1 cellular context compared by ENCODE assay signal in the genomic region with DNA sequence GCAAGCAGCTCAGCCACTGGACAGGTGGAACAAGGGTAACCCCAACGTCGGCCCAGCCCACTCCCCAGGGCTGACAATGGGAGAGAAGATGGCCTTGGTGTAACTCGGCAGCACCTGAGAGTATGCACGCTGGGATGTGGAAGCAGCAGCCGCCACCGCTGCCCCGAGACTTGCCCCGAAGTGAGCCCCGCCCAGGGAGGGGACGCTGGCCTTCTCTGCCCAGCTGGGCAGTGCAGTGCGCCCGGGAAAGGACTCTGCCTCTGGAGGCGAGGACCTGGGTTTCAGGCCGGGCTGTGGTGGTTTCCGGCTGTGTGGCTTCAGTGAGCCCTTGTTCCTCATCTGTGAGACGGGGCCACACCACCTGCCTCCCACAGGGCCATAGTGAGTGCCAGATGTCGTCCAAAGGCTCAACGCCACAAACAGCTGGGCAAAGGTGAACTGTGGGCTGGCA.
TF ChIP-seq lines count a peak whose summit lies in the region.

No MANE protein-coding gene starts in this region.

TF ChIP-seq in GM12878, 131 proteins besides CTCF, POLR2A, EP300 and RAD21:
- no peak for TF ChIP-seq RUNX3 (IDR thresholded peaks at IDR 0.05; ENCODE audit: low read length)
- peak; percentile 47; the same call in 1 of the 2 replicates for TF ChIP-seq TCF12 (IDR thresholded peaks at IDR 0.05; ENCODE audit: low read depth, low read length)
TF ChIP-seq in GM12878: peak in this region for 1.
